ENCODE assay signal across 18 cellular contexts in genomic region chr7:122602800-122603199, GRCh38.
"Had no signal": no experiment of that assay in that cellular context is flagged by ENCODE, and none has a peak within 500 bp of the region (broad histone marks: within the 10 kb centered on the region; RNA-seq: fewer than 3 reads in every experiment).

No MANE protein-coding gene starts in this region.

- ATAC-seq: activated CD4-positive, CD25-positive, alpha-beta regulatory T cell treated with anti-CD3 and anti-CD28 coated beads, Interleukin-2, amount 50 U/mL, for 24 hours; activated CD8-positive, alpha-beta memory T cell treated with anti-CD3 and anti-CD28 coated beads, Interleukin-2, amount 10 ng/mL, durations not matched to agents 7 days and 5 days; SK-N-SH treated with all-trans-retinoic acid at 6 μM for 48 hours had no signal

- DNase-seq: activated CD4-positive, alpha-beta T cell treated with anti-CD3 and anti-CD28 coated beads for 4 hours; activated CD8-positive, alpha-beta memory T cell treated with anti-CD3 and anti-CD28 coated beads, Interleukin-2, amount 10 ng/mL, durations not matched to agents 7 days and 5 days; activated effector memory CD4-positive, alpha-beta T cell treated with Interleukin-2 at 50 U/mL for 16 hours; activated naive CD4-positive, alpha-beta T cell; activated T-cell treated with anti-CD3 and anti-CD28 coated beads, Interleukin-2, amount 50 U/mL, for 24 hours; aorta; caudate nucleus; colonic mucosa; NCI-H1092 treated with DMSO at 0.1 percent for 48 hours; NCI-H1694 treated with DMSO at 0.1 percent for 48 hours; NCI-H2081 treated with DMSO at 0.1 percent for 48 hours; NCI-H345; NCI-H524; NCI-H82; Peyer's patch; SHP77 had no signal
